ENCODE assay signal across 8 cellular contexts in genomic region chr6:144149894-144150672, GRCh38. TPM values are rescaled to one million over a fixed set of nuclear protein-coding genes. Genes with fewer than 3 reads are reported as not detected.
DNase-seq lines count a peak whose midpoint lies in the region; ATAC-seq and TF ChIP-seq lines count a peak whose summit lies in the region.

Gene STX11, plus strand, starts transcription at chr6:144150517. Its CDS starts 36,111 bp downstream, at chr6:144186628.

- intact Hi-C loops in mucosa of descending colon (cut with DNase I, micrococcal nuclease), result no loop called here

- no peaks in the 10 kb centered on the region for H3K9me3 ChIP-seq in mucosa of descending colon

- peak; percentile 51 for ATAC-seq in HG02943 (IDR thresholded peaks at IDR 0.05; ENCODE audit: low read depth, unreplicated experiment)
- peak; percentile 90 for ATAC-seq in mucosa of descending colon

- DNase-seq in DMS 273 (lab: John Stamatoyannopoulos, UW; ENCODE audit: unreplicated experiment) (peak; percentile 69), DMS 273 treated with DMSO at 0.1 percent for 48 hours (lab: John Stamatoyannopoulos, UW) (no peak), NCI-H69 (lab: John Stamatoyannopoulos, UW) (peak; percentile 81), mucosa of descending colon (peak; percentile 72 to 87 (median 83))
- peak; percentile 27 to 56 for DNase-seq in activated CD8-positive, alpha-beta memory T cell treated with anti-CD3 and anti-CD28 coated beads for 1 hour (ENCODE audit: extremely low read depth in 1 of 2, low read depth in 1 of 2)
- DNase-seq in stimulated activated CD8-positive, alpha-beta memory T cell treated with anti-CD3 and anti-CD28 coated beads, Interleukin-4, amount 100 ng/mL, for 24 hours (ENCODE audit: low read depth), result peak; percentile 76

- TF ChIP-seq CTCF in mucosa of descending colon (IDR thresholded peaks at IDR 0.05), result no peak

- peak within 1 kb of the TSS; percentile 21 for H3K4me3 ChIP-seq in mucosa of descending colon

- peaks cover 7% of the 10 kb centered on the region for H3K4me1 ChIP-seq in mucosa of descending colon (ENCODE audit: low read depth)

- in situ Hi-C loops in endometrial microvascular endothelial cells (cut with HindIII; ENCODE audit: inconsistent ontology term, low pct_unique_long_range_greater_than_20kb, low sequenced_read_pairs), result no loop called here

- no peaks in the 10 kb centered on the region for H3K36me3 ChIP-seq in mucosa of descending colon (ENCODE audit: low read depth)

RNA-seq across cellular contexts. Expression of gene STX11, which starts in this region (rescaled TPM):
- total RNA-seq in endometrial microvascular endothelial cells (ENCODE audit: inconsistent ontology term) (14.0 TPM), mucosa of descending colon (1 to 10 TPM in 2 of 3 donors, under 1 TPM in 1; 0.84 to 2.7 (median 2.5) TPM)
